1 cellular context compared by ENCODE assay signal in genomic region chr1:31952825-31953220, GRCh38.
TF ChIP-seq lines count a peak whose summit lies in the region.

No MANE protein-coding gene starts in this region.

TF ChIP-seq in WTC11, 78 proteins besides CTCF, POLR2A, EP300 and RAD21 (continued from another document):
- TF ChIP-seq, protein P1, sequence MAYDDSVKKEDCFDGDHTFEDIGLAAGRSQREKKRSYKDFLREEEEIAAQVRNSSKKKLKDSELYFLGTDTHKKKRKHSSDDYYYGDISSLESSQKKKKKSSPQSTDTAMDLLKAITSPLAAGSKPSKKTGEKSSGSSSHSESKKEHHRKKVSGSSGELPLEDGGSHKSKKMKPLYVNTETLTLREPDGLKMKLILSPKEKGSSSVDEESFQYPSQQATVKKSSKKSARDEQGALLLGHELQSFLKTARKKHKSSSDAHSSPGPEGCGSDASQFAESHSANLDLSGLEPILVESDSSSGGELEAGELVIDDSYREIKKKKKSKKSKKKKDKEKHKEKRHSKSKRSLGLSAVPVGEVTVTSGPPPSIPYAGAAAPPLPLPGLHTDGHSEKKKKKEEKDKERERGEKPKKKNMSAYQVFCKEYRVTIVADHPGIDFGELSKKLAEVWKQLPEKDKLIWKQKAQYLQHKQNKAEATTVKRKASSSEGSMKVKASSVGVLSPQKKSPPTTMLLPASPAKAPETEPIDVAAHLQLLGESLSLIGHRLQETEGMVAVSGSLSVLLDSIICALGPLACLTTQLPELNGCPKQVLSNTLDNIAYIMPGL (CRISPR knock-in tag; IDR thresholded peaks at IDR 0.05) = no peak
- TF ChIP-seq, protein P2, sequence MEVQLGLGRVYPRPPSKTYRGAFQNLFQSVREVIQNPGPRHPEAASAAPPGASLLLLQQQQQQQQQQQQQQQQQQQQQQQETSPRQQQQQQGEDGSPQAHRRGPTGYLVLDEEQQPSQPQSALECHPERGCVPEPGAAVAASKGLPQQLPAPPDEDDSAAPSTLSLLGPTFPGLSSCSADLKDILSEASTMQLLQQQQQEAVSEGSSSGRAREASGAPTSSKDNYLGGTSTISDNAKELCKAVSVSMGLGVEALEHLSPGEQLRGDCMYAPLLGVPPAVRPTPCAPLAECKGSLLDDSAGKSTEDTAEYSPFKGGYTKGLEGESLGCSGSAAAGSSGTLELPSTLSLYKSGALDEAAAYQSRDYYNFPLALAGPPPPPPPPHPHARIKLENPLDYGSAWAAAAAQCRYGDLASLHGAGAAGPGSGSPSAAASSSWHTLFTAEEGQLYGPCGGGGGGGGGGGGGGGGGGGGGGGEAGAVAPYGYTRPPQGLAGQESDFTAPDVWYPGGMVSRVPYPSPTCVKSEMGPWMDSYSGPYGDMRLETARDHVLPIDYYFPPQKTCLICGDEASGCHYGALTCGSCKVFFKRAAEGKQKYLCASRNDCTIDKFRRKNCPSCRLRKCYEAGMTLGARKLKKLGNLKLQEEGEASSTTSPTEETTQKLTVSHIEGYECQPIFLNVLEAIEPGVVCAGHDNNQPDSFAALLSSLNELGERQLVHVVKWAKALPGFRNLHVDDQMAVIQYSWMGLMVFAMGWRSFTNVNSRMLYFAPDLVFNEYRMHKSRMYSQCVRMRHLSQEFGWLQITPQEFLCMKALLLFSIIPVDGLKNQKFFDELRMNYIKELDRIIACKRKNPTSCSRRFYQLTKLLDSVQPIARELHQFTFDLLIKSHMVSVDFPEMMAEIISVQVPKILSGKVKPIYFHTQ (CRISPR knock-in tag; IDR thresholded peaks at IDR 0.05) = no peak
- TF ChIP-seq ZNF317 (CRISPR knock-in tag; IDR thresholded peaks at IDR 0.05; ENCODE audit: borderline replicate concordance, low read depth) = no peak
- no peak for TF ChIP-seq ATF1 (CRISPR knock-in tag; IDR thresholded peaks at IDR 0.05)
- TF ChIP-seq, protein P3, sequence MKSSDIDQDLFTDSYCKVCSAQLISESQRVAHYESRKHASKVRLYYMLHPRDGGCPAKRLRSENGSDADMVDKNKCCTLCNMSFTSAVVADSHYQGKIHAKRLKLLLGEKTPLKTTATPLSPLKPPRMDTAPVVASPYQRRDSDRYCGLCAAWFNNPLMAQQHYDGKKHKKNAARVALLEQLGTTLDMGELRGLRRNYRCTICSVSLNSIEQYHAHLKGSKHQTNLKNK (CRISPR knock-in tag; IDR thresholded peaks at IDR 0.05) = no peak
- no peak for TF ChIP-seq GTF2I (CRISPR knock-in tag; conservative IDR thresholded peaks at IDR 0.05)
- TF ChIP-seq ZNF416 (CRISPR knock-in tag; IDR thresholded peaks at IDR 0.05) = no peak
- TF ChIP-seq ESRRA (CRISPR knock-in tag; IDR thresholded peaks at IDR 0.05; ENCODE audit: borderline replicate concordance) = no peak
- TF ChIP-seq, protein P4, sequence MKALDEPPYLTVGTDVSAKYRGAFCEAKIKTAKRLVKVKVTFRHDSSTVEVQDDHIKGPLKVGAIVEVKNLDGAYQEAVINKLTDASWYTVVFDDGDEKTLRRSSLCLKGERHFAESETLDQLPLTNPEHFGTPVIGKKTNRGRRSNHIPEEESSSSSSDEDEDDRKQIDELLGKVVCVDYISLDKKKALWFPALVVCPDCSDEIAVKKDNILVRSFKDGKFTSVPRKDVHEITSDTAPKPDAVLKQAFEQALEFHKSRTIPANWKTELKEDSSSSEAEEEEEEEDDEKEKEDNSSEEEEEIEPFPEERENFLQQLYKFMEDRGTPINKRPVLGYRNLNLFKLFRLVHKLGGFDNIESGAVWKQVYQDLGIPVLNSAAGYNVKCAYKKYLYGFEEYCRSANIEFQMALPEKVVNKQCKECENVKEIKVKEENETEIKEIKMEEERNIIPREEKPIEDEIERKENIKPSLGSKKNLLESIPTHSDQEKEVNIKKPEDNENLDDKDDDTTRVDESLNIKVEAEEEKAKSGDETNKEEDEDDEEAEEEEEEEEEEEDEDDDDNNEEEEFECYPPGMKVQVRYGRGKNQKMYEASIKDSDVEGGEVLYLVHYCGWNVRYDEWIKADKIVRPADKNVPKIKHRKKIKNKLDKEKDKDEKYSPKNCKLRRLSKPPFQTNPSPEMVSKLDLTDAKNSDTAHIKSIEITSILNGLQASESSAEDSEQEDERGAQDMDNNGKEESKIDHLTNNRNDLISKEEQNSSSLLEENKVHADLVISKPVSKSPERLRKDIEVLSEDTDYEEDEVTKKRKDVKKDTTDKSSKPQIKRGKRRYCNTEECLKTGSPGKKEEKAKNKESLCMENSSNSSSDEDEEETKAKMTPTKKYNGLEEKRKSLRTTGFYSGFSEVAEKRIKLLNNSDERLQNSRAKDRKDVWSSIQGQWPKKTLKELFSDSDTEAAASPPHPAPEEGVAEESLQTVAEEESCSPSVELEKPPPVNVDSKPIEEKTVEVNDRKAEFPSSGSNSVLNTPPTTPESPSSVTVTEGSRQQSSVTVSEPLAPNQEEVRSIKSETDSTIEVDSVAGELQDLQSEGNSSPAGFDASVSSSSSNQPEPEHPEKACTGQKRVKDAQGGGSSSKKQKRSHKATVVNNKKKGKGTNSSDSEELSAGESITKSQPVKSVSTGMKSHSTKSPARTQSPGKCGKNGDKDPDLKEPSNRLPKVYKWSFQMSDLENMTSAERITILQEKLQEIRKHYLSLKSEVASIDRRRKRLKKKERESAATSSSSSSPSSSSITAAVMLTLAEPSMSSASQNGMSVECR (CRISPR knock-in tag; IDR thresholded peaks at IDR 0.05; ENCODE audit: borderline replicate concordance) = no peak
- TF ChIP-seq MYBL2 (CRISPR knock-in tag; IDR thresholded peaks at IDR 0.05) = no peak
- no peak for TF ChIP-seq KAT7 (CRISPR knock-in tag; IDR thresholded peaks at IDR 0.05; ENCODE audit: borderline replicate concordance)
- no peak for TF ChIP-seq CBFB (CRISPR knock-in tag; IDR thresholded peaks at IDR 0.05; ENCODE audit: low read depth)
- no peak for TF ChIP-seq FOXJ3 (CRISPR knock-in tag; IDR thresholded peaks at IDR 0.05; ENCODE audit: borderline replicate concordance)
- TF ChIP-seq FOXP1 (CRISPR knock-in tag; IDR thresholded peaks at IDR 0.05; ENCODE audit: borderline replicate concordance) = no peak
- TF ChIP-seq, protein P5, sequence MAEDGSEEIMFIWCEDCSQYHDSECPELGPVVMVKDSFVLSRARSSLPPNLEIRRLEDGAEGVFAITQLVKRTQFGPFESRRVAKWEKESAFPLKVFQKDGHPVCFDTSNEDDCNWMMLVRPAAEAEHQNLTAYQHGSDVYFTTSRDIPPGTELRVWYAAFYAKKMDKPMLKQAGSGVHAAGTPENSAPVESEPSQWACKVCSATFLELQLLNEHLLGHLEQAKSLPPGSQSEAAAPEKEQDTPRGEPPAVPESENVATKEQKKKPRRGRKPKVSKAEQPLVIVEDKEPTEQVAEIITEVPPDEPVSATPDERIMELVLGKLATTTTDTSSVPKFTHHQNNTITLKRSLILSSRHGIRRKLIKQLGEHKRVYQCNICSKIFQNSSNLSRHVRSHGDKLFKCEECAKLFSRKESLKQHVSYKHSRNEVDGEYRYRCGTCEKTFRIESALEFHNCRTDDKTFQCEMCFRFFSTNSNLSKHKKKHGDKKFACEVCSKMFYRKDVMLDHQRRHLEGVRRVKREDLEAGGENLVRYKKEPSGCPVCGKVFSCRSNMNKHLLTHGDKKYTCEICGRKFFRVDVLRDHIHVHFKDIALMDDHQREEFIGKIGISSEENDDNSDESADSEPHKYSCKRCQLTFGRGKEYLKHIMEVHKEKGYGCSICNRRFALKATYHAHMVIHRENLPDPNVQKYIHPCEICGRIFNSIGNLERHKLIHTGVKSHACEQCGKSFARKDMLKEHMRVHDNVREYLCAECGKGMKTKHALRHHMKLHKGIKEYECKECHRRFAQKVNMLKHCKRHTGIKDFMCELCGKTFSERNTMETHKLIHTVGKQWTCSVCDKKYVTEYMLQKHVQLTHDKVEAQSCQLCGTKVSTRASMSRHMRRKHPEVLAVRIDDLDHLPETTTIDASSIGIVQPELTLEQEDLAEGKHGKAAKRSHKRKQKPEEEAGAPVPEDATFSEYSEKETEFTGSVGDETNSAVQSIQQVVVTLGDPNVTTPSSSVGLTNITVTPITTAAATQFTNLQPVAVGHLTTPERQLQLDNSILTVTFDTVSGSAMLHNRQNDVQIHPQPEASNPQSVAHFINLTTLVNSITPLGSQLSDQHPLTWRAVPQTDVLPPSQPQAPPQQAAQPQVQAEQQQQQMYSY (CRISPR knock-in tag; IDR thresholded peaks at IDR 0.05) = no peak
- TF ChIP-seq ZNF232 (CRISPR knock-in tag; IDR thresholded peaks at IDR 0.05) = no peak
